In genomic region chr1:35564037-35564883, GRCh38 we compare ENCODE assay signal across 8 cellular contexts. TPM values are rescaled to one million over a fixed set of nuclear protein-coding genes. Genes with fewer than 3 reads are reported as not detected.
A peak's percentile ranks its signal among the peaks of the same experiment; 100 is the strongest.
DNase-seq lines count a peak whose midpoint lies in the region; ATAC-seq and TF ChIP-seq lines count a peak whose summit lies in the region.

No MANE protein-coding gene starts in this region.

- H3K27me3 ChIP-seq in H7 (ENCODE audit: control insufficient read depth, insufficient read depth, low read length) = peaks cover 2% of the 10 kb centered on the region

- peak; percentile 90 for TF ChIP-seq CTCF in C4-2B (conservative IDR thresholded peaks at IDR 0.05)

- H3K36me3 ChIP-seq in H7 (replicated peaks; ENCODE audit: control insufficient read depth, insufficient read depth, low read length) = peaks cover 14% of the 10 kb centered on the region

- DNase-seq in H7 (peak; percentile 93), NCI-H226 (peak; percentile 48), left kidney (ENCODE audit: low read depth, low spot score) (peak; percentile 90)
- DNase-seq in central memory CD4-positive, alpha-beta T cell = peak; percentile 67
- peak; percentile 69 to 75 for DNase-seq in stimulated activated CD4-positive, alpha-beta T cell treated with anti-CD3 and anti-CD28 coated beads, Interleukin-4, amount 100 ng/mL, for 4 hours

- H3K4me3 ChIP-seq in H7 (ENCODE audit: insufficient read depth, low read depth, low read length) = no peak overlapping the region

- peak; percentile 65 to 71 for ATAC-seq in activated CD4-positive, CD25-positive, alpha-beta regulatory T cell treated with anti-CD3 and anti-CD28 coated beads, Interleukin-2, amount 50 U/mL, for 24 hours
- no peak for ATAC-seq in GM21360 (IDR thresholded peaks at IDR 0.05; ENCODE audit: unreplicated experiment)

- no peak overlapping the region for H3K27ac ChIP-seq in C4-2B

RNA-seq across cellular contexts. Expression of gene NCDN, which starts 6.7 kb away (rescaled TPM):
- total RNA-seq in H7 (2014; rRNA removed; shearing (Covaris generic)) = 41.9 and 50.9 TPM in 2 replicates

RNA-seq across cellular contexts. Expression of gene KIAA0319L, which starts 7.1 kb away (rescaled TPM):
- total RNA-seq in H7 (2014; rRNA removed; shearing (Covaris generic)) = 68.5 and 84.0 TPM in 2 replicates

RNA-seq across cellular contexts. Expression of gene TFAP2E, which starts 8.9 kb away (rescaled TPM):
- 0.94 and 2.2 TPM in 2 replicates for total RNA-seq in H7 (2014; rRNA removed; shearing (Covaris generic))
